8 cellular contexts compared by ENCODE assay signal in the genomic region with DNA sequence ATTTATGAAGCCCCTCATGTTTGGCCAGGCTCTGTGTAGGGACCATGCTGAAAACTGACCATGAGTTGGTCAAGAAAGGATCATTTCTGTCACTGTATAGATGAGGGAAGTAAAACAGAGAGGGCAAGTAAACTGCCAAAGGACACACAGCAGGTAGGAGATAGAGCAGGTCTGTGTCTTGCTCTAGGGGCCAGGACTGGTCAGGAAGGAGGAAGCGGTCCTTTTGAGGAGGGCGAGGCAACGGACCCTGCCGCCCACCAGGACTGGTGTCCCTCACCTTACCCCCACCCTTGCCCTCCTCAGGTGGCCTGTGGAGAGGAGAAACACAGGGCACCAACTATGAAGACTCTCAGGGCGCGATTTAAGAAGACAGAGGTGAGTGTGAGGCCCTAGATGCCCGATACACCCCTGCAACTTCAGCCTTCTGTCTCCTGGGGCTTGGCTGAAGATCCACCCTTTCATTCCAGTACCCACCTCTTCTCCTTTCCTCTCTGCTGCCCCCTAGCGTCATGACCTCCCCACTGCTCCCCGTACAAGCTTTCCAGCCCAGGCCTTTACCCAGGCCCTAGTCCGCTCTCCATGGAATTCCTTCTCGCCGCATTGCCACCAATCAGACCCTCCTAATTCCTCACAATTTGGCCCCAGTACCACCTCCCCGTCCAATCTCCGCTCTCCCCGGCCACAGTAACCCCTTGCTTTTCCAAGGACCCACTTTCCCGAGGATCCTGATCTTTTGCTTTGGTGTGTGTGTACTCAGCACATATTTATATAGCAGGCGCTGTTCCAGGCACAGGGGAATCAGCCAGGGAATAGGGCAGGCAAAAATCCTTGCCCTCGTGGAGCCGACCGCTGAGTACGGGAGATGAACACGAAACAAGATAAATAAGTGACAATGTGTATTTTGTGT. TPM values are rescaled to one million over a fixed set of nuclear protein-coding genes. Genes with fewer than 3 reads are reported as not detected.
DNase-seq lines count a peak whose midpoint lies in the region; ATAC-seq and TF ChIP-seq lines count a peak whose summit lies in the region.

No MANE protein-coding gene starts in this region.

- H3K9me3 ChIP-seq in left lung = no peaks in the 10 kb centered on the region

- intact Hi-C loops in left lung (cut with DNase I) = no loop called here

- TF ChIP-seq CTCF in left lung (IDR thresholded peaks at IDR 0.05) = peak; percentile 54 to 86
- TF ChIP-seq CTCF in coronary artery (IDR thresholded peaks at IDR 0.05) = no peak

- peaks cover 5 to 18% of the 10 kb centered on the region in 2 donors for H3K4me1 ChIP-seq in left lung

- no peaks in the 10 kb centered on the region for H3K36me3 ChIP-seq in left lung

- no peak overlapping the region for H3K4me3 ChIP-seq in left lung
- H3K4me3 ChIP-seq in coronary artery = no peak overlapping the region

- H3K27ac ChIP-seq in caudate nucleus (ENCODE audit: low read depth, low read length) (no peak overlapping the region), left lung (no peak overlapping the region), coronary artery (no peak overlapping the region)

- no peaks in the 10 kb centered on the region for H3K27me3 ChIP-seq in left lung

- DNase-seq in SIG-M5 treated with dmso at 0.1 percent for 504 hours (lab: John Stamatoyannopoulos, UW; ENCODE audit: unreplicated experiment) = peak; percentile 84
- no peak for DNase-seq in SIG-M5 (lab: John Stamatoyannopoulos, UW)
- DNase-seq in NCI-H2227 treated with DMSO at 0.1 percent for 48 hours (lab: John Stamatoyannopoulos, UW) = peak; percentile 19
- DNase-seq in activated CD4-positive, CD25-positive, alpha-beta regulatory T cell treated with anti-CD3 and anti-CD28 coated beads, Interleukin-2, amount 50 U/mL, for 16 hours (ENCODE audit: low read depth, low spot score) = peak; percentile 58
- DNase-seq in caudate nucleus (lab: John Stamatoyannopoulos, UW) = peak in 43 of 61 donors; percentile 2 to 59 (median 24)
- peak in 1 of 2 donors; percentile 75 for DNase-seq in left lung
- peak; percentile 78 to 92 for DNase-seq in stimulated activated CD4-positive, alpha-beta T cell treated with anti-CD3 and anti-CD28 coated beads, Interleukin-4, amount 100 ng/mL, for 48 hours (ENCODE audit: low read depth in 2 of 2)
- no peak for DNase-seq in coronary artery (ENCODE audit: low spot score)

- peak; percentile 76 for ATAC-seq in left lung

RNA-seq across cellular contexts. Expression of a gene that starts 3.9 kb away (rescaled TPM):
- 1 to 10 TPM in 1 of 2 donors, under 1 TPM in 1; 0.58 to 2.1 TPM for total RNA-seq in left lung

RNA-seq across cellular contexts. Expression of a gene that starts 4.0 kb away (rescaled TPM):
- total RNA-seq in left lung = 10 to 100 TPM; 20.8 to 21.9 TPM

RNA-seq across cellular contexts. Expression of a gene that starts 32.9 kb away (rescaled TPM):
- not detected for total RNA-seq in left lung

RNA-seq across cellular contexts. Expression of a gene that starts 43.0 kb away (rescaled TPM):
- total RNA-seq in left lung = 1 to 10 TPM; 1.5 to 6.0 TPM

Comparison
In these comparisons a context has a peak if more than half of its experiments do, and no peak if none do; other contexts are left out.
1. DNase-seq: peak in SIG-M5 treated with dmso at 0.1 percent for 504 hours (single experiment), NCI-H2227 treated with DMSO at 0.1 percent for 48 hours (single experiment), activated CD4-positive, CD25-positive, alpha-beta regulatory T cell treated with anti-CD3 and anti-CD28 coated beads, Interleukin-2, amount 50 U/mL, for 16 hours (single experiment), caudate nucleus (43 of 61) and stimulated activated CD4-positive, alpha-beta T cell treated with anti-CD3 and anti-CD28 coated beads, Interleukin-4, amount 100 ng/mL, for 48 hours (2 of 2); none in SIG-M5 (single experiment) and coronary artery (single experiment).